ENCODE assay signal across 8 cellular contexts in the genomic region with DNA sequence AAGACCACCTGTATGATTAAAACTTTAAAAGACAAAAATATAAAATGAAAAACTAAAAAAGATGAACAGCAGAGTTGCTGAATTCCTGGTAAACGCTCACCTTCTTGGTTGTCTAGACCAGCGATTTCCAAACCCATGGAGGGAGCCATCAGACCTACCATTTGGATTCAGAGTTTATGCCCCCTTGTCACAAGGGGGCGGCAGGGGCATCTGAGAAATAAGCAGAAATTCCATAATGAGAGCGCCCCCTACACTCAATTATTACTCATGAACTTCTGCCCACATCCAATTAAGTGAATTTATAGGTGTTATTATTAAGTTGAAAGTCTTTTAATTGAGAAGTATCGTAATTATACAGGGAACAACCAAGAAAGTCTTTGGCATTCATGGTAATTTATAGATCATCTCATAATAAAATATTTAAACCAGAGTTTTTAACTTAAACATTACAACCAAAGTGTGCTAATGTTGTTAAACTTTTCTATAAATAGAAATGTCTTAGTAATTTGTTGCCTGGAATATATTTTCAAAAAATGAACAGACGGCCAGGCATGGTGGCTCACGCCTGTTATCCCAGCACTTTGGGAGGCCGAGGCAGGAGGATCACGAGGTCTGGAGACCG. TPM values are rescaled to one million over a fixed set of nuclear protein-coding genes. Genes with fewer than 3 reads are reported as not detected.
DNase-seq lines count a peak whose midpoint lies in the region; ATAC-seq, FAIRE-seq and TF ChIP-seq lines count a peak whose summit lies in the region.

No MANE protein-coding gene starts in this region.

- no peak for ATAC-seq in HG02610 (IDR thresholded peaks at IDR 0.05; ENCODE audit: unreplicated experiment)

- no peak overlapping the region for H2BK15ac ChIP-seq in neuronal stem cell (ENCODE audit: low read length)

- H3K27ac ChIP-seq in ascending aorta: no peak overlapping the region
- no peak overlapping the region for H3K27ac ChIP-seq in neuronal stem cell (replicated peaks; ENCODE audit: low read length)

- TF ChIP-seq CTCF in D721Med (IDR thresholded peaks at IDR 0.05; ENCODE audit: insufficient read depth, missing control alignments): peak; percentile 97
- TF ChIP-seq CTCF in ascending aorta (IDR thresholded peaks at IDR 0.05): peak; percentile 41 to 67 (median 48)

- H2BK12ac ChIP-seq in neuronal stem cell (ENCODE audit: low read length): no peak overlapping the region

- H4K8ac ChIP-seq in neuronal stem cell (ENCODE audit: low read depth, low read length): no peak overlapping the region

- no peaks in the 10 kb centered on the region for H3K36me3 ChIP-seq in ascending aorta
- no peaks in the 10 kb centered on the region for H3K36me3 ChIP-seq in neuronal stem cell (replicated peaks in 1 of 2; ENCODE audit: control insufficient read depth in 2 of 2, insufficient read depth in 2 of 2, low read length in 2 of 2)

- no peak overlapping the region for H2BK120ac ChIP-seq in neuronal stem cell (ENCODE audit: low read depth, low read length)

- no CpG with 5 or more reads among the region's 10 CpGs for WGBS in neuronal stem cell (ENCODE audit: extremely low coverage in 2 of 2, insufficient read length in 2 of 2, insufficient replicate concordance in 1 of 2), 2 donors

- H3K4me1 ChIP-seq in ascending aorta: no peaks in the 10 kb centered on the region
- H3K4me1 ChIP-seq in neuronal stem cell (ENCODE audit: control insufficient read depth in 2 of 2, insufficient read depth in 1 of 2, low read depth in 1 of 2, low read length in 2 of 2): no peaks in the 10 kb centered on the region

- DNase-seq in D721Med (ENCODE audit: insufficient read length, low spot score): no peak
- peak; percentile 81 for DNase-seq in Jurkat, Clone E6-1 (ENCODE audit: low read depth, low spot score)
- DNase-seq in SW 1271 (lab: John Stamatoyannopoulos, UW): peak; percentile 33 to 81
- no peak for DNase-seq in ascending aorta (ENCODE audit: low spot score in 2 of 2)
- DNase-seq in islet precursor cell: peak; percentile 65
- DNase-seq in stimulated activated CD8-positive, alpha-beta memory T cell treated with anti-CD3 and anti-CD28 coated beads, Interleukin-4, amount 100 ng/mL, for 48 hours: peak; percentile 47
- DNase-seq in neuronal stem cell (ENCODE audit: low spot score): no peak

- H2AFZ ChIP-seq in neuronal stem cell (ENCODE audit: low read length): no peak overlapping the region

- no peak overlapping the region for H3K18ac ChIP-seq in neuronal stem cell (ENCODE audit: low read length)

- no peak overlapping the region for H3K14ac ChIP-seq in neuronal stem cell (ENCODE audit: low read length)

- no peak overlapping the region for H4K91ac ChIP-seq in neuronal stem cell (ENCODE audit: low read depth, low read length, poor library complexity)

- H3K4me2 ChIP-seq in neuronal stem cell (ENCODE audit: insufficient read depth, low read length, poor library complexity, severe bottlenecking): no peak overlapping the region

- no peak overlapping the region for H2AK5ac ChIP-seq in neuronal stem cell (ENCODE audit: low read depth, low read length)

- H3K79me1 ChIP-seq in neuronal stem cell (ENCODE audit: low read depth, low read length): no peaks in the 10 kb centered on the region

- intact Hi-C loops in ascending aorta (cut with DNase I): loop anchor here (10.0 kb wide), 1 partner anchor 401 kb away; no protein-coding TSS in a partner anchor

- H3K23ac ChIP-seq in neuronal stem cell (ENCODE audit: low read depth, low read length, poor library complexity): no peak overlapping the region

- no peak overlapping the region for H3K9ac ChIP-seq in neuronal stem cell (ENCODE audit: low read depth, low read length, poor library complexity)

- H3K9me3 ChIP-seq in ascending aorta (no peaks in the 10 kb centered on the region), neuronal stem cell (replicated peaks in 1 of 2; ENCODE audit: control insufficient read depth in 2 of 2, insufficient read depth in 1 of 2, low read depth in 1 of 2, low read length in 2 of 2) (peaks cover 0 to 1% of the 10 kb centered on the region in 2 donors)

- no peak overlapping the region for H2BK5ac ChIP-seq in neuronal stem cell (ENCODE audit: low read length)

- no peak for FAIRE-seq in D721Med (lab: Jason Lieb, UNC)

- no peaks in the 10 kb centered on the region for H3K27me3 ChIP-seq in ascending aorta
- no peaks in the 10 kb centered on the region for H3K27me3 ChIP-seq in neuronal stem cell (ENCODE audit: control insufficient read depth in 3 of 3, insufficient read depth in 3 of 3, low read depth in 1 of 3, low read length in 3 of 3)

- no peak overlapping the region for H3K4ac ChIP-seq in neuronal stem cell (ENCODE audit: low read length)

- no peak overlapping the region for H3K4me3 ChIP-seq in Jurkat, Clone E6-1 (ENCODE audit: low read length)
- no peak overlapping the region for H3K4me3 ChIP-seq in ascending aorta
- no peak overlapping the region for H3K4me3 ChIP-seq in neuronal stem cell (ENCODE audit: low read length in 2 of 2)

RNA-seq across cellular contexts. Expression of gene SPATA31C2, which starts 35.2 kb away (rescaled TPM):
- polyA plus RNA-seq in Jurkat, Clone E6-1 (2012; ENCODE audit: insufficient read depth, insufficient read length): not detected
- not detected for total RNA-seq in ascending aorta
- polyA plus RNA-seq in neuronal stem cell (2013, experiment 1 of 2): 0.01 TPM
- not detected for polyA plus RNA-seq in neuronal stem cell (2013, experiment 2 of 2)

Comparison
In these comparisons a context has a peak if more than half of its experiments do, and no peak if none do; other contexts are left out.
1. DNase-seq: peak in Jurkat, Clone E6-1 (single experiment), SW 1271 (2 of 2), islet precursor cell (single experiment) and stimulated activated CD8-positive, alpha-beta memory T cell treated with anti-CD3 and anti-CD28 coated beads, Interleukin-4, amount 100 ng/mL, for 48 hours (single experiment); none in D721Med (single experiment), ascending aorta (0 of 2) and neuronal stem cell (single experiment).